ENCODE assay signal across 22 cellular contexts in genomic region chr1:48735753-48736152, GRCh38. TPM values are rescaled to one million over a fixed set of nuclear protein-coding genes. Genes with fewer than 3 reads are reported as not detected.
"Had no signal": no experiment of that assay in that cellular context is flagged by ENCODE, and none has a peak within 500 bp of the region (broad histone marks: within the 10 kb centered on the region; RNA-seq: fewer than 3 reads in every experiment).

No MANE protein-coding gene starts in this region.

- H3K27me3 Mint-ChIP-seq: dendritic cell treated with granulocyte-macrophage colony-stimulating factor and Interleukin-4, amounts not matched to agents 40 ng/mL and 50 ng/mL, for 4 days; effector memory CD8-positive, alpha-beta T cell; progenitor cell of endocrine pancreas; type B pancreatic cell had no signal

- H3K9me3 Mint-ChIP-seq: dendritic cell treated with granulocyte-macrophage colony-stimulating factor and Interleukin-4, amounts not matched to agents 40 ng/mL and 50 ng/mL, for 4 days; effector memory CD8-positive, alpha-beta T cell; natural killer cell; stimulated activated effector memory CD8-positive, alpha-beta T cell treated with anti-CD3 and anti-CD28 coated beads, Interleukin-12 subunit alpha, Interleukin-12 subunit beta, amount 100 ng/mL, for 72 hours; type B pancreatic cell had no signal

- ATAC-seq: effector memory CD8-positive, alpha-beta T cell; foreskin keratinocyte; left lobe of liver; mucosa of descending colon; natural killer cell; pancreas; right cardiac atrium; stimulated activated effector memory CD8-positive, alpha-beta T cell treated with anti-CD3 and anti-CD28 coated beads, Interleukin-12 subunit alpha, Interleukin-12 subunit beta, amount 100 ng/mL, for 72 hours; stimulated activated naive CD8-positive, alpha-beta T cell treated with anti-CD3 and anti-CD28 coated beads, Interleukin-15, Interleukin-2, amounts not matched to agents 100 U/mL and 50 U/mL, for 24 hours had no signal

- H3K27ac Mint-ChIP-seq: dendritic cell treated with granulocyte-macrophage colony-stimulating factor and Interleukin-4, amounts not matched to agents 40 ng/mL and 50 ng/mL, for 4 days; effector memory CD8-positive, alpha-beta T cell; natural killer cell; progenitor cell of endocrine pancreas; stimulated activated effector memory CD8-positive, alpha-beta T cell treated with anti-CD3 and anti-CD28 coated beads, Interleukin-12 subunit alpha, Interleukin-12 subunit beta, amount 100 ng/mL, for 72 hours; type B pancreatic cell had no signal

- H3K4me1 Mint-ChIP-seq: natural killer cell; stimulated activated effector memory CD8-positive, alpha-beta T cell treated with anti-CD3 and anti-CD28 coated beads, Interleukin-12 subunit alpha, Interleukin-12 subunit beta, amount 100 ng/mL, for 72 hours had no signal

- H3K4me3 ChIP-seq: mucosa of descending colon, pancreas, suprapubic skin, thyroid gland had no signal

- H3K27me3 ChIP-seq: pancreas, suprapubic skin, thyroid gland had no signal

- H3K36me3 Mint-ChIP-seq: natural killer cell had no signal

- H3K4me1 ChIP-seq: foreskin keratinocyte, pancreas, suprapubic skin, thyroid gland had no signal

- H3K4me3 Mint-ChIP-seq: dendritic cell treated with granulocyte-macrophage colony-stimulating factor and Interleukin-4, amounts not matched to agents 40 ng/mL and 50 ng/mL, for 4 days; effector memory CD8-positive, alpha-beta T cell; natural killer cell; stimulated activated effector memory CD8-positive, alpha-beta T cell treated with anti-CD3 and anti-CD28 coated beads, Interleukin-12 subunit alpha, Interleukin-12 subunit beta, amount 100 ng/mL, for 72 hours; type B pancreatic cell had no signal

- H3K9me3 ChIP-seq: mucosa of descending colon, pancreas, suprapubic skin, thyroid gland had no signal

- H3K27ac ChIP-seq: foreskin keratinocyte, pancreas, suprapubic skin, thyroid gland had no signal

- DNase-seq: effector memory CD8-positive, alpha-beta T cell; erythroblast; foreskin keratinocyte; head of caudate nucleus; hippocampal formation; islet precursor cell; mammary epithelial cell; mucosa of descending colon; natural killer cell; pancreas; right cardiac atrium; small intestine; stimulated activated CD4-positive, alpha-beta T cell treated with anti-CD3 and anti-CD28 coated beads, Interleukin-2, amount 100 ng/mL, for 48 hours; stimulated activated naive CD8-positive, alpha-beta T cell treated with anti-CD3 and anti-CD28 coated beads, Interleukin-15, Interleukin-2, amounts not matched to agents 100 U/mL and 50 U/mL, for 24 hours; thyroid gland had no signal

RNA-seq across cellular contexts. Expression of gene BEND5, which starts 40.9 kb away (rescaled TPM):
- total RNA-seq: endothelial cell of umbilical vein, foreskin keratinocyte had no signal
